Comparison of ENCODE assay signal across 15 cellular contexts in the genomic region with DNA sequence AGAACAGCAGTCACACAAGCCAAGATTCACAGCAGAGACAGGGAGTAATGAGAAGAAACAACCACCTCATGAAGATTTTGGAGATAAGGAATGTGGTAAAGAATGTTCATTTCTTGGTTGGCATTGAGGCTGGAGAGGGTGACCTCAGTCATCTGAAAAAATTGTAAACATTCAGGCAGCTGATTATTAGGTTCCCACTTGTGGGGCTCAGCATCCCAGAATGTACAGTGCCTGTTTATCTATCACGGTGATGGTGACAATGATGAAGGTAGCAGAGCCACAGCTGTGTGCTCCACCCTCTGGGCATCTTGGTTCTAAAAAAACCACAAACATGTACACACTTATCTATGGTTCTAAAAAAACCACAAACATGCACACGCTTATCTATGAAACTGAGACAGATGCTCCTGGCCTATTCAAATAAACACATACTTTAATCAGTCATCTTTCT.
DNase-seq lines count a peak whose midpoint lies in the region; ATAC-seq and TF ChIP-seq lines count a peak whose summit lies in the region.
"Had no signal": no experiment of that assay in that cellular context is flagged by ENCODE, and none has a peak within 500 bp of the region (broad histone marks: within the 10 kb centered on the region; RNA-seq: fewer than 3 reads in every experiment).

No MANE protein-coding gene starts in this region.

- H3K9me3 ChIP-seq in breast epithelium (no peaks in the 10 kb centered on the region), right atrium auricular region (no peaks in the 10 kb centered on the region)

- DNase-seq in MCF 10A (ENCODE audit: unreplicated experiment) (no peak), breast epithelium (ENCODE audit: low spot score in 2 of 2) (no peak), NCI-H526 treated with DMSO at 0.1 percent for 48 hours (lab: John Stamatoyannopoulos, UW) (peak; percentile 60), chondrocyte (ENCODE audit: low spot score) (no peak), CD14-positive monocyte (ENCODE audit: low spot score) (no peak), right atrium auricular region (ENCODE audit: low spot score) (no peak), inferior parietal cortex (ENCODE audit: extremely low spot score) (no peak)
- DNase-seq: activated T-cell treated with anti-CD3 and anti-CD28 coated beads, Interleukin-2, amount 50 U/mL, for 24 hours; CD4-positive, alpha-beta T cell; naive thymus-derived CD8-positive, alpha-beta T cell; NCI-H2227 treated with DMSO at 0.1 percent for 48 hours; stimulated activated CD4-positive, alpha-beta T cell treated with anti-CD3 and anti-CD28 coated beads, Interleukin-15, amount 100 ng/mL, for 24 hours; stimulated activated naive B cell treated with anti-CD40 and anti-IgM and Interleukin-4, amounts not matched to agents 10 μg/mL and 1 μg/mL and 100 μg/mL, for 72 hours had no signal

- H3K9me3 Mint-ChIP-seq in MCF 10A (ENCODE audit: unreplicated experiment), result no peaks in the 10 kb centered on the region
- H3K9me3 Mint-ChIP-seq in chondrocyte (ENCODE audit: low read depth), result no peaks in the 10 kb centered on the region
- peaks cover 0 to 2% (median 0%) of the 10 kb centered on the region in 7 donors for H3K9me3 Mint-ChIP-seq in CD14-positive monocyte
- H3K9me3 Mint-ChIP-seq: activated T-cell treated with anti-CD3 and anti-CD28 coated beads, Interleukin-2, amount 50 U/mL, for 24 hours; CD4-positive, alpha-beta T cell; naive thymus-derived CD8-positive, alpha-beta T cell; T-helper 1 cell treated with Interleukin-12 subunit alpha and Interleukin-12 subunit beta and Interleukin-4 antibody, amounts not matched to agents 30 μg/mL and 1 μg/mL, for 36 hours had no signal

- no peak for ATAC-seq in HG02763 (IDR thresholded peaks at IDR 0.05; ENCODE audit: unreplicated experiment)
- ATAC-seq: naive thymus-derived CD8-positive, alpha-beta T cell; stimulated activated naive B cell treated with anti-CD40 and anti-IgM and Interleukin-4, amounts not matched to agents 10 μg/mL and 1 μg/mL and 100 μg/mL, for 72 hours had no signal

- H3K4me3 Mint-ChIP-seq in MCF 10A (ENCODE audit: unreplicated experiment) (no peak overlapping the region), chondrocyte (ENCODE audit: unreplicated experiment) (no peak overlapping the region), CD14-positive monocyte (no peak overlapping the region)
- H3K4me3 Mint-ChIP-seq: activated T-cell treated with anti-CD3 and anti-CD28 coated beads, Interleukin-2, amount 50 U/mL, for 24 hours; CD4-positive, alpha-beta T cell; naive thymus-derived CD8-positive, alpha-beta T cell; stimulated activated naive B cell treated with anti-CD40 and anti-IgM and Interleukin-4, amounts not matched to agents 10 μg/mL and 1 μg/mL and 100 μg/mL, for 72 hours; T-helper 1 cell treated with Interleukin-12 subunit alpha and Interleukin-12 subunit beta and Interleukin-4 antibody, amounts not matched to agents 30 μg/mL and 1 μg/mL, for 36 hours had no signal

- no TSS peak for BruUV-seq in MCF 10A (replicated peaks; lab: Mats Ljungman, UMichigan)

- no peaks in the 10 kb centered on the region for H3K36me3 Mint-ChIP-seq in MCF 10A (ENCODE audit: insufficient read depth, unreplicated experiment)
- H3K36me3 Mint-ChIP-seq in chondrocyte (ENCODE audit: low read depth), result no peaks in the 10 kb centered on the region
- H3K36me3 Mint-ChIP-seq in CD14-positive monocyte, result no peaks in the 10 kb centered on the region
- H3K36me3 Mint-ChIP-seq: naive thymus-derived CD8-positive, alpha-beta T cell; stimulated activated naive B cell treated with anti-CD40 and anti-IgM and Interleukin-4, amounts not matched to agents 10 μg/mL and 1 μg/mL and 100 μg/mL, for 72 hours had no signal

- no peak for TF ChIP-seq POLR2A in breast epithelium (IDR thresholded peaks at IDR 0.05)

- TF ChIP-seq CTCF in MCF 10A (IDR thresholded peaks at IDR 0.05; ENCODE audit: unreplicated experiment) (no peak), breast epithelium (IDR thresholded peaks at IDR 0.05) (no peak), chondrocyte (IDR thresholded peaks at IDR 0.05) (no peak), CD14-positive monocyte (IDR thresholded peaks at IDR 0.05) (no peak), right atrium auricular region (IDR thresholded peaks at IDR 0.05) (no peak)

- H3K4me3 ChIP-seq in breast epithelium (no peak overlapping the region), right atrium auricular region (no peak overlapping the region)

- H3K27me3 Mint-ChIP-seq in MCF 10A (ENCODE audit: insufficient read depth, unreplicated experiment), result no peaks in the 10 kb centered on the region
- no peaks in the 10 kb centered on the region for H3K27me3 Mint-ChIP-seq in chondrocyte (ENCODE audit: low read depth)
- H3K27me3 Mint-ChIP-seq in CD14-positive monocyte (ENCODE audit: low read depth in 3 of 3), result peaks cover 0 to 6% (median 0%) of the 10 kb centered on the region in 3 donors

- peak overlapping the region; percentile 4 for H3K27ac Mint-ChIP-seq in MCF 10A (ENCODE audit: low read depth, unreplicated experiment)
- H3K27ac Mint-ChIP-seq in chondrocyte (ENCODE audit: unreplicated experiment), result peak overlapping the region; percentile 37
- H3K27ac Mint-ChIP-seq in CD14-positive monocyte, result no peak overlapping the region
- H3K27ac Mint-ChIP-seq: activated T-cell treated with anti-CD3 and anti-CD28 coated beads, Interleukin-2, amount 50 U/mL, for 24 hours; CD4-positive, alpha-beta T cell; naive thymus-derived CD8-positive, alpha-beta T cell; stimulated activated naive B cell treated with anti-CD40 and anti-IgM and Interleukin-4, amounts not matched to agents 10 μg/mL and 1 μg/mL and 100 μg/mL, for 72 hours; T-helper 1 cell treated with Interleukin-12 subunit alpha and Interleukin-12 subunit beta and Interleukin-4 antibody, amounts not matched to agents 30 μg/mL and 1 μg/mL, for 36 hours had no signal

- POLR2A ChIA-PET in MCF 10A (lab: Yijun Ruan, JAX), result no interaction called here

- no peaks in the 10 kb centered on the region for H3K4me1 ChIP-seq in breast epithelium
- no peaks in the 10 kb centered on the region for H3K4me1 ChIP-seq in right atrium auricular region

- H3K36me3 ChIP-seq in breast epithelium, result no peaks in the 10 kb centered on the region
- H3K36me3 ChIP-seq in right atrium auricular region, result no peaks in the 10 kb centered on the region

- H3K27me3 ChIP-seq in breast epithelium, result no peaks in the 10 kb centered on the region
- H3K27me3 ChIP-seq in right atrium auricular region, result no peaks in the 10 kb centered on the region

- intact Hi-C loops in MCF 10A (cut with micrococcal nuclease), result no loop called here
- intact Hi-C loops in breast epithelium (cut with DNase I; ENCODE audit: low total_unique reads), result no loop called here
- intact Hi-C loops in CD14-positive monocyte (cut with micrococcal nuclease), result no loop called here

- H3K27ac ChIP-seq in breast epithelium (no peak overlapping the region), right atrium auricular region (no peak overlapping the region)

- H3K4me1 Mint-ChIP-seq in MCF 10A (ENCODE audit: insufficient read depth, unreplicated experiment) (peaks cover 46% of the 10 kb centered on the region), chondrocyte (ENCODE audit: low read depth) (peaks cover 31% of the 10 kb centered on the region), CD14-positive monocyte (no peaks in the 10 kb centered on the region)
- H3K4me1 Mint-ChIP-seq: naive thymus-derived CD8-positive, alpha-beta T cell; stimulated activated naive B cell treated with anti-CD40 and anti-IgM and Interleukin-4, amounts not matched to agents 10 μg/mL and 1 μg/mL and 100 μg/mL, for 72 hours had no signal

- CTCF ChIA-PET in MCF 10A (lab: Yijun Ruan, JAX), result interaction anchor here (0.6 kb wide), 1 partner anchor 532 kb away, joined by 8 read pairs; no protein-coding TSS in a partner anchor

Comparison
In these comparisons a context has a peak if more than half of its experiments do, and no peak if none do; other contexts are left out.
1. H3K27ac Mint-ChIP-seq: peak in MCF 10A (single experiment) and chondrocyte (single experiment); none in CD14-positive monocyte (0 of 7).